28 cellular contexts compared by ENCODE assay signal in genomic region chr15:28153492-28154119, GRCh38. TPM values are rescaled to one million over a fixed set of nuclear protein-coding genes. Genes with fewer than 3 reads are reported as not detected.
"Had no signal": no experiment of that assay in that cellular context is flagged by ENCODE, and none has a peak within 500 bp of the region (broad histone marks: within the 10 kb centered on the region; RNA-seq: fewer than 3 reads in every experiment).

No MANE protein-coding gene starts in this region.

- ATAC-seq: activated CD4-positive, alpha-beta T cell treated with anti-CD3 and anti-CD28 coated beads for 36 hours; lower lobe of right lung; mucosa of descending colon; natural killer cell treated with Interleukin-12 subunit alpha and Interleukin-12 subunit beta and Interleukin-15 and Interleukin-18, amount 100 ng/mL, for 72 hours had no signal

- H3K4me3 Mint-ChIP-seq: activated CD4-positive, alpha-beta T cell treated with anti-CD3 and anti-CD28 coated beads for 36 hours; activated naive CD4-positive, alpha-beta T cell treated with anti-CD3 and anti-CD28 coated beads, Interleukin-2, amount 10 ng/mL, durations not matched to agents 7 days and 5 days; activated naive CD8-positive, alpha-beta T cell treated with anti-CD3 and anti-CD28 coated beads, Interleukin-2, amount 10 ng/mL, durations not matched to agents 7 days and 5 days; central memory CD8-positive, alpha-beta T cell; immature natural killer cell; natural killer cell treated with Interleukin-12 subunit alpha and Interleukin-12 subunit beta and Interleukin-15 and Interleukin-18, amount 100 ng/mL, for 72 hours; T-helper 2 cell treated with Interferon-gamma antibody and Interleukin-4, amounts not matched to agents 5 μg/mL and 100 μg/mL, for 36 hours had no signal

- H3K27me3 Mint-ChIP-seq: activated CD4-positive, alpha-beta T cell treated with anti-CD3 and anti-CD28 coated beads for 36 hours; activated naive CD4-positive, alpha-beta T cell treated with anti-CD3 and anti-CD28 coated beads, Interleukin-2, amount 10 ng/mL, durations not matched to agents 7 days and 5 days; activated naive CD8-positive, alpha-beta T cell treated with anti-CD3 and anti-CD28 coated beads, Interleukin-2, amount 10 ng/mL, durations not matched to agents 7 days and 5 days; central memory CD8-positive, alpha-beta T cell; natural killer cell treated with Interleukin-12 subunit alpha and Interleukin-12 subunit beta and Interleukin-15 and Interleukin-18, amount 100 ng/mL, for 72 hours had no signal

- DNase-seq: activated CD4-positive, alpha-beta T cell treated with anti-CD3 and anti-CD28 coated beads for 36 hours; activated CD4-positive, alpha-beta T cell treated with anti-CD3 and anti-CD28 coated beads, Interleukin-2, amount 50 U/mL, for 4 hours; activated CD4-positive, CD25-positive, alpha-beta regulatory T cell; activated CD8-positive, alpha-beta memory T cell treated with anti-CD3 and anti-CD28 coated beads for 24 hours; activated gamma-delta T cell; activated naive CD4-positive, alpha-beta T cell treated with anti-CD3 and anti-CD28 coated beads, Interleukin-2, amount 10 ng/mL, durations not matched to agents 7 days and 5 days; activated naive CD8-positive, alpha-beta T cell treated with anti-CD3 and anti-CD28 coated beads, Interleukin-2, amount 10 ng/mL, durations not matched to agents 7 days and 5 days; brain microvascular endothelial cell; effector CD8-positive, alpha-beta T cell; glutamatergic neuron; hippocampal formation; immature natural killer cell; kidney; lower lobe of right lung; mucosa of descending colon; ovary; retina; spleen; stimulated activated naive CD4-positive, alpha-beta T cell; T-helper 1 cell; transverse colon had no signal

- H3K4me1 Mint-ChIP-seq: activated CD4-positive, alpha-beta T cell treated with anti-CD3 and anti-CD28 coated beads for 36 hours; activated naive CD4-positive, alpha-beta T cell treated with anti-CD3 and anti-CD28 coated beads, Interleukin-2, amount 10 ng/mL, durations not matched to agents 7 days and 5 days; activated naive CD8-positive, alpha-beta T cell treated with anti-CD3 and anti-CD28 coated beads, Interleukin-2, amount 10 ng/mL, durations not matched to agents 7 days and 5 days; central memory CD8-positive, alpha-beta T cell had no signal

- H3K27ac Mint-ChIP-seq: activated CD4-positive, alpha-beta T cell treated with anti-CD3 and anti-CD28 coated beads for 36 hours; activated naive CD4-positive, alpha-beta T cell treated with anti-CD3 and anti-CD28 coated beads, Interleukin-2, amount 10 ng/mL, durations not matched to agents 7 days and 5 days; activated naive CD8-positive, alpha-beta T cell treated with anti-CD3 and anti-CD28 coated beads, Interleukin-2, amount 10 ng/mL, durations not matched to agents 7 days and 5 days; natural killer cell treated with Interleukin-12 subunit alpha and Interleukin-12 subunit beta and Interleukin-15 and Interleukin-18, amount 100 ng/mL, for 72 hours; T-helper 2 cell treated with Interferon-gamma antibody and Interleukin-4, amounts not matched to agents 5 μg/mL and 100 μg/mL, for 36 hours had no signal

RNA-seq across cellular contexts. Expression of gene OCA2, which starts 54.5 kb away (rescaled TPM):
- total RNA-seq: activated CD4-positive, alpha-beta T cell treated with anti-CD3 and anti-CD28 coated beads for 36 hours; activated naive CD8-positive, alpha-beta T cell treated with anti-CD3 and anti-CD28 coated beads, Interleukin-2, amount 10 ng/mL, durations not matched to agents 7 days and 5 days; dermis microvascular lymphatic vessel endothelial cell; epithelial cell of proximal tubule; mesenteric fat pad; myocyte; natural killer cell treated with Interleukin-12 subunit alpha and Interleukin-12 subunit beta and Interleukin-15 and Interleukin-18, amount 100 ng/mL, for 72 hours had no signal
